12 cellular contexts compared by ENCODE assay signal in the genomic region with DNA sequence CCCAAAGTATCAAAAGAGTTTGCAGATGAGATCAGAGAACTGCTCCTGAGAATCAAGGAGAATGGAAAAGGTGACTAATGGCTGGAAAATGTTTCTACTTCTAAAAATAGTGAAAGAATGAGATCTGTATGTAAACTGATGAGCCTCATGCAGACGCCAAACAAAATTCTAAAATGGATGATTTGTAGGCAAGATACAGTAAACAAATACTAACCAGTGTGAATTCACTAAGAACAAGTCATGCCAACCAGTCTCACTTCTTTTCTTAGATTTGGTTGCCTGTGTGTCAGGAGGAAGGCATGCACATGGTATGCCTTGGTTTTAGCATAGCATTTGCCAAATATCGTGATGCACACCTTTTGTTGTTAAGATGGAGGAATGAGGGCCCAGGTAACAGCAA.
A peak's percentile ranks its signal among the peaks of the same experiment; 100 is the strongest.
DNase-seq lines count a peak whose midpoint lies in the region; ATAC-seq, FAIRE-seq and TF ChIP-seq lines count a peak whose summit lies in the region.
"Had no signal": no experiment of that assay in that cellular context is flagged by ENCODE, and none has a peak within 500 bp of the region (broad histone marks: within the 10 kb centered on the region; RNA-seq: fewer than 3 reads in every experiment).

No MANE protein-coding gene starts in this region.

- H3K4me1 Mint-ChIP-seq in activated naive CD8-positive, alpha-beta T cell treated with anti-CD3 and anti-CD28 coated beads, Interleukin-2, amount 50 U/mL, for 24 hours: peaks cover 79% of the 10 kb centered on the region

- H3K4me3 ChIP-seq in ACC112 (ENCODE audit: low read depth, low read length) (no peak overlapping the region), gastroesophageal sphincter (no peak overlapping the region), sigmoid colon (no peak overlapping the region)
- H3K4me3 ChIP-seq: mucosa of descending colon had no signal

- no peaks in the 10 kb centered on the region for H3K36me3 ChIP-seq in ACC112 (ENCODE audit: insufficient read depth, low read length)
- no peaks in the 10 kb centered on the region for H3K36me3 ChIP-seq in gastroesophageal sphincter
- no peaks in the 10 kb centered on the region for H3K36me3 ChIP-seq in sigmoid colon

- TF ChIP-seq EP300 in gastroesophageal sphincter (IDR thresholded peaks at IDR 0.05) (no peak), sigmoid colon (IDR thresholded peaks at IDR 0.05) (no peak)

- H3K9me3 Mint-ChIP-seq in activated naive CD8-positive, alpha-beta T cell treated with anti-CD3 and anti-CD28 coated beads, Interleukin-2, amount 50 U/mL, for 24 hours: peaks cover 6% of the 10 kb centered on the region
- H3K9me3 Mint-ChIP-seq: T-cell had no signal

- 28 to 32% methylated on average over 2 of the region's 2 CpGs for WGBS in gastroesophageal sphincter (ENCODE audit: low coverage in 1 of 2), 2 donors
- whole genome bisulfite sequencing in sigmoid colon, 2 donors: 88 to 92% methylated on average over 2 of the region's 2 CpGs

- FAIRE-seq in H54 (lab: Jason Lieb, UNC): peak; percentile 55

- H2AFZ ChIP-seq in ACC112 (ENCODE audit: low read length, unreplicated experiment): no peak overlapping the region

- peaks cover 6% of the 10 kb centered on the region for H3K36me3 Mint-ChIP-seq in activated naive CD8-positive, alpha-beta T cell treated with anti-CD3 and anti-CD28 coated beads, Interleukin-2, amount 50 U/mL, for 24 hours (ENCODE audit: low read depth)
- H3K36me3 Mint-ChIP-seq: T-cell had no signal

- ATAC-seq in activated naive CD8-positive, alpha-beta T cell treated with anti-CD3 and anti-CD28 coated beads, Interleukin-2, amount 50 U/mL, for 24 hours: no peak
- ATAC-seq in gastroesophageal sphincter (no peak), GM18519 (IDR thresholded peaks at IDR 0.05; ENCODE audit: low FRiP score, unreplicated experiment) (no peak)
- ATAC-seq: mucosa of descending colon; stimulated activated naive CD8-positive, alpha-beta T cell treated with anti-CD3 and anti-CD28 coated beads, Interleukin-15, Interleukin-2, amounts not matched to agents 100 U/mL and 50 U/mL, for 24 hours; T-cell had no signal

- intact Hi-C loops in sigmoid colon (cut with DNase I): no loop called here

- TF ChIP-seq POLR2A in H54 (IDR thresholded peaks at IDR 0.05; ENCODE audit: low read depth, low read length) (no peak), gastroesophageal sphincter (IDR thresholded peaks at IDR 0.05) (no peak), sigmoid colon (IDR thresholded peaks at IDR 0.05) (no peak)

- DNase-seq in H54 (ENCODE audit: insufficient read length, low spot score): no peak
- no peak for DNase-seq in activated naive CD8-positive, alpha-beta T cell treated with anti-CD3 and anti-CD28 coated beads, Interleukin-2, amount 50 U/mL, for 24 hours
- no peak for DNase-seq in sigmoid colon
- DNase-seq in NCI-H2107 (lab: John Stamatoyannopoulos, UW): no peak
- DNase-seq in effector CD8-positive, alpha-beta T cell (lab: John Stamatoyannopoulos, UW): no peak
- DNase-seq: mucosa of descending colon; NCI-H446 treated with DMSO at 0.1 percent for 48 hours; stimulated activated naive CD8-positive, alpha-beta T cell treated with anti-CD3 and anti-CD28 coated beads, Interleukin-15, Interleukin-2, amounts not matched to agents 100 U/mL and 50 U/mL, for 24 hours; T-cell had no signal

- no peak overlapping the region for H3K4me3 Mint-ChIP-seq in activated naive CD8-positive, alpha-beta T cell treated with anti-CD3 and anti-CD28 coated beads, Interleukin-2, amount 50 U/mL, for 24 hours
- H3K4me3 Mint-ChIP-seq: T-cell had no signal

- H3K27ac ChIP-seq in ACC112 (ENCODE audit: low read depth, low read length) (peak overlapping the region; percentile 91), gastroesophageal sphincter (peak overlapping the region in 3 of 4 donors; percentile 56 to 69 (median 61)), sigmoid colon (peak overlapping the region in 2 of 4 donors; percentile 7 to 58)

- H3K27ac Mint-ChIP-seq in activated naive CD8-positive, alpha-beta T cell treated with anti-CD3 and anti-CD28 coated beads, Interleukin-2, amount 50 U/mL, for 24 hours: peak overlapping the region; percentile 57
- H3K27ac Mint-ChIP-seq: T-cell had no signal

- TF ChIP-seq CTCF in gastroesophageal sphincter (IDR thresholded peaks at IDR 0.05): no peak
- TF ChIP-seq CTCF in sigmoid colon (IDR thresholded peaks at IDR 0.05): no peak

- H3K79me2 ChIP-seq in ACC112 (ENCODE audit: control insufficient read depth, insufficient read depth, low read length, unreplicated experiment): no peaks in the 10 kb centered on the region

- H3K4me1 ChIP-seq in ACC112 (ENCODE audit: control insufficient read depth, insufficient read depth, low read length, unreplicated experiment): peaks cover 59% of the 10 kb centered on the region
- peaks cover 0 to 42% (median 3%) of the 10 kb centered on the region in 3 donors for H3K4me1 ChIP-seq in gastroesophageal sphincter
- H3K4me1 ChIP-seq in sigmoid colon: peaks cover 0 to 32% (median 5%) of the 10 kb centered on the region in 4 donors

- no peaks in the 10 kb centered on the region for H3K27me3 ChIP-seq in ACC112 (ENCODE audit: insufficient read depth, low read length)
- H3K27me3 ChIP-seq in gastroesophageal sphincter: no peaks in the 10 kb centered on the region
- no peaks in the 10 kb centered on the region for H3K27me3 ChIP-seq in sigmoid colon

- H3K27me3 Mint-ChIP-seq in activated naive CD8-positive, alpha-beta T cell treated with anti-CD3 and anti-CD28 coated beads, Interleukin-2, amount 50 U/mL, for 24 hours: no peaks in the 10 kb centered on the region
- H3K27me3 Mint-ChIP-seq: T-cell had no signal

- H3K9me3 ChIP-seq in gastroesophageal sphincter (no peaks in the 10 kb centered on the region), sigmoid colon (no peaks in the 10 kb centered on the region)
- H3K9me3 ChIP-seq: mucosa of descending colon had no signal
